In genomic region chr7:116500071-116500853, GRCh38 we compare ENCODE assay signal across 9 cellular contexts.
A peak's percentile ranks its signal among the peaks of the same experiment; 100 is the strongest.
DNase-seq lines count a peak whose midpoint lies in the region; TF ChIP-seq lines count a peak whose summit lies in the region.
"Had no signal": no experiment of that assay in that cellular context is flagged by ENCODE, and none has a peak within 500 bp of the region (broad histone marks: within the 10 kb centered on the region; RNA-seq: fewer than 3 reads in every experiment).

No MANE protein-coding gene starts in this region.

- no peaks in the 10 kb centered on the region for H3K9me3 ChIP-seq in neuron (ENCODE audit: low read length)

- no peaks in the 10 kb centered on the region for H3K36me3 ChIP-seq in neuron (ENCODE audit: insufficient read depth, low read length)
- H3K36me3 ChIP-seq: BLaER1 treated with 17β-estradiol and CSF1 and Interleukin-3, amounts not matched to agents 10 nM and 100 nM had no signal

- H3K4me3 ChIP-seq in foreskin fibroblast (ENCODE audit: low read depth in 1 of 2, low read length in 2 of 2) (peak overlapping the region; percentile 83 to 93), neuron (ENCODE audit: low read length) (peak overlapping the region; percentile 48)
- H3K4me3 ChIP-seq: BLaER1 treated with 17β-estradiol and CSF1 and Interleukin-3, amounts not matched to agents 10 nM and 100 nM had no signal

- TF ChIP-seq CTCF in foreskin fibroblast (IDR thresholded peaks at IDR 0.05; ENCODE audit: low read depth, low read length): no peak

- H3K4me1 ChIP-seq in neuron (ENCODE audit: insufficient read depth, low read length): no peaks in the 10 kb centered on the region
- H3K4me1 ChIP-seq: BLaER1 treated with 17β-estradiol and CSF1 and Interleukin-3, amounts not matched to agents 10 nM and 100 nM had no signal

- peak overlapping the region; percentile 75 for H2AFZ ChIP-seq in neuron (ENCODE audit: low read depth, low read length)

- no peaks in the 10 kb centered on the region for H3K27me3 ChIP-seq in neuron (ENCODE audit: insufficient read depth, low read length)
- H3K27me3 ChIP-seq: BLaER1 treated with 17β-estradiol and CSF1 and Interleukin-3, amounts not matched to agents 10 nM and 100 nM had no signal

- peak; percentile 17 for DNase-seq in NCI-H748 (lab: John Stamatoyannopoulos, UW; ENCODE audit: unreplicated experiment)
- no peak for DNase-seq in NCI-H748 treated with DMSO at 0.1 percent for 48 hours (lab: John Stamatoyannopoulos, UW)
- DNase-seq in HK-2 (ENCODE audit: unreplicated experiment): peak; percentile 62
- peak; percentile 68 to 71 for DNase-seq in activated T-cell treated with anti-CD3 and anti-CD28 coated beads, Interleukin-2, amount 50 U/mL, for 48 hours
- peak in 1 of 2 donors; percentile 54 for DNase-seq in foreskin fibroblast
- no peak for DNase-seq in MV-4-11 (lab: John Stamatoyannopoulos, UW)
- no peak for DNase-seq in NCI-H2227 (lab: John Stamatoyannopoulos, UW; ENCODE audit: unreplicated experiment)

Comparison
In these comparisons a context has a peak if more than half of its experiments do, and no peak if none do; other contexts are left out.
1. DNase-seq: peak in NCI-H748 (single experiment), HK-2 (single experiment) and activated T-cell treated with anti-CD3 and anti-CD28 coated beads, Interleukin-2, amount 50 U/mL, for 48 hours (2 of 2); none in NCI-H748 treated with DMSO at 0.1 percent for 48 hours (single experiment), MV-4-11 (single experiment) and NCI-H2227 (single experiment).